10 cellular contexts compared by ENCODE assay signal in the genomic region with DNA sequence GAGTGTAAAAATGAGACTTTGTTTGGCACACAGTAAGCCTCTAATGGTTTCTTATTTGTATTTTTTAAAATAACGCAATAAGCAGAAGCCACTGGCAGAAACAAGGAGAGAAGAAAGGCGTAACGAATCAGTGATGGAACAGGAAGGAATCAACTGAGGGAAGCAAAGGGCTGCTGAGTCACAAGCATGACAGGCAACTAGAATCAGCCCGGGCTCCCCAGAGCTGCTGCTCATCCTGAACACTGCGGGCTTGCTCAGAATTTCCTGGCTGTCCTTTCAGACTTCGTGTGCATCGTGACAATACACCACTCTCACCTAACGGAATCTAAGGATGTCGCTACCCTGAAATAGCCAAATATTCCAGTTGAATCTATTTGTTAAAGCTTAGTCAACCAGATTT. TPM values are rescaled to one million over a fixed set of nuclear protein-coding genes. Genes with fewer than 3 reads are reported as not detected.
DNase-seq lines count a peak whose midpoint lies in the region; ATAC-seq, FAIRE-seq and TF ChIP-seq lines count a peak whose summit lies in the region.
"Had no signal": no experiment of that assay in that cellular context is flagged by ENCODE, and none has a peak within 500 bp of the region (broad histone marks: within the 10 kb centered on the region; RNA-seq: fewer than 3 reads in every experiment).

No MANE protein-coding gene starts in this region.

- 35% methylated on average over 9 of the region's 9 CpGs for WGBS in A549 (ENCODE audit: missing lambda C conversion rate)

- DNase-seq in A549 (ENCODE audit: low read depth in 1 of 2, low spot score in 1 of 2) (peak; percentile 35 to 61), Kasumi-1 (lab: John Stamatoyannopoulos, UW) (peak; percentile 37 to 41), astrocyte of the spinal cord (ENCODE audit: low read depth, low spot score) (peak; percentile 76), kidney tubule cell (ENCODE audit: low spot score) (peak; percentile 71), SW 1271 (lab: John Stamatoyannopoulos, UW) (no peak), GF-D8 (lab: John Stamatoyannopoulos, UW) (no peak), omental fat pad (ENCODE audit: low spot score) (no peak)
- DNase-seq: activated CD8-positive, alpha-beta memory T cell treated with anti-CD3 and anti-CD28 coated beads for 24 hours; small intestine had no signal

- TF ChIP-seq POLR2A in A549 (IDR thresholded peaks at IDR 0.05; ENCODE audit: low read length) = no peak

- H3K9me3 ChIP-seq in A549 = no peaks in the 10 kb centered on the region

- peak overlapping the region; percentile 41 to 56; a peak in 3 of 6 replicates for H3K27ac ChIP-seq in A549

- TF ChIP-seq RAD21 in A549 (conservative IDR thresholded peaks at IDR 0.05 in 1 of 2, IDR thresholded peaks at IDR 0.05 in 1 of 2) = no peak

- TF ChIP-seq CTCF in A549 (IDR thresholded peaks at IDR 0.05) = no peak
- TF ChIP-seq CTCF in astrocyte of the spinal cord (IDR thresholded peaks at IDR 0.05; ENCODE audit: low read depth, low read length) = no peak
- no peak for TF ChIP-seq CTCF in omental fat pad (IDR thresholded peaks at IDR 0.05)

- FAIRE-seq in A549 (lab: Jason Lieb, UNC) = no peak
- FAIRE-seq: small intestine had no signal

- POLR2A ChIA-PET in A549 (lab: Yijun Ruan, JAX) = no interaction called here

- CTCF ChIA-PET in A549 (lab: Yijun Ruan, JAX) = interaction anchor here (1.6 kb wide), 1 partner anchor 19 kb away, joined by 4 read pairs; no protein-coding TSS in a partner anchor

- ATAC-seq in A549 (peak; percentile 97 to 98), HG03442 (IDR thresholded peaks at IDR 0.05; ENCODE audit: unreplicated experiment) (no peak), omental fat pad (ENCODE audit: low FRiP score) (no peak)

- peak overlapping the region; percentile 69 for H3K4me2 ChIP-seq in A549

- TF ChIP-seq EP300 in A549 (IDR thresholded peaks at IDR 0.05) = no peak

- in situ Hi-C loops in astrocyte of the spinal cord (cut with HindIII; ENCODE audit: low sequenced_read_pairs) = no loop called here

- H3K4me3 ChIP-seq in A549 (no peak overlapping the region), astrocyte of the spinal cord (ENCODE audit: low read depth, low read length) (no peak overlapping the region)

- peaks cover 3% of the 10 kb centered on the region; the same call in 1 of the 3 replicates for H3K4me1 ChIP-seq in A549

TF ChIP-seq in A549, 52 proteins besides CTCF, POLR2A, EP300 and RAD21:
- TF ChIP-seq NPAS2 (CRISPR knock-in tag; IDR thresholded peaks at IDR 0.05; ENCODE audit: borderline replicate concordance) (no peak), FOSL2 (IDR thresholded peaks at IDR 0.05) (no peak), FOSL2 (CRISPR knock-in tag; IDR thresholded peaks at IDR 0.05) (peak; percentile 30)
TF ChIP-seq in A549: peak in this region for 1.

RNA-seq across cellular contexts. Expression of a gene that starts 20.7 kb away (rescaled TPM):
- 17.9 and 26.5 TPM in 2 replicates for polyA plus RNA-seq in A549 (2011; rRNA removed)
- polyA plus RNA-seq in A549 (2012; cell fraction: cytosol; rRNA removed) = 9.8 and 13.0 TPM in 2 replicates
- polyA plus RNA-seq in A549 (2012; cell fraction: nucleus; rRNA removed) = 5.4 and 7.8 TPM in 2 replicates
- 18.4 to 20.1 TPM (median 20.1 TPM) in 3 replicates for polyA plus RNA-seq in A549 (2017; fragmentation: RNase III; extraction: RNeasy Plus Mini Kit Qiagen cat#74134 plus additional on column Dnase treatment)
- polyA minus RNA-seq in A549 (2011; rRNA and poly(A)+ RNA removed) = 4.5 and 4.8 TPM in 2 replicates
- total RNA-seq in omental fat pad = 100 to 1,000 TPM in 3 of 4 donors, 10 to 100 TPM in 1; 92.2 to 375 (median 140) TPM

Comparison
In these comparisons a context has a peak if more than half of its experiments do, and no peak if none do; other contexts are left out.
1. ATAC-seq: peak in A549 (2 of 2); none in HG03442 (single experiment) and omental fat pad (single experiment).
2. DNase-seq: peak in A549 (2 of 2), Kasumi-1 (2 of 2), astrocyte of the spinal cord (single experiment) and kidney tubule cell (single experiment); none in SW 1271 (0 of 2), GF-D8 (single experiment) and omental fat pad (single experiment).